Comparison of ENCODE assay signal across 10 cellular contexts in genomic region chr4:139921551-139922184, GRCh38.
DNase-seq lines count a peak whose midpoint lies in the region; FAIRE-seq and TF ChIP-seq lines count a peak whose summit lies in the region.
"Had no signal": no experiment of that assay in that cellular context is flagged by ENCODE, and none has a peak within 500 bp of the region (broad histone marks: within the 10 kb centered on the region; RNA-seq: fewer than 3 reads in every experiment).

No MANE protein-coding gene starts in this region.

- no peaks in the 10 kb centered on the region; a peak in 2 of 7 replicates for H3K27me3 ChIP-seq in H1 (replicated peaks in 1 of 4; ENCODE audit: control insufficient read depth in 3 of 4, extremely low read depth in 1 of 4, insufficient read depth in 3 of 4, low read length in 3 of 4)
- H3K27me3 ChIP-seq in ascending aorta, result no peaks in the 10 kb centered on the region
- H3K27me3 ChIP-seq: BLaER1 had no signal

- no peak overlapping the region for H4K91ac ChIP-seq in H1 (replicated peaks; ENCODE audit: insufficient read length, low read length)

- H2AK5ac ChIP-seq in H1 (ENCODE audit: low read depth, low read length), result no peak overlapping the region

- H2AFZ ChIP-seq in H1 (ENCODE audit: low read length), result no peak overlapping the region; the same call in 1 of the 2 replicates

- H3K18ac ChIP-seq in H1 (ENCODE audit: extremely low read depth, low read length), result no peak overlapping the region

- H3K27ac ChIP-seq in H1 (ENCODE audit: low read depth, low read length) (no peak overlapping the region), ascending aorta (no peak overlapping the region)
- H3K27ac ChIP-seq: BLaER1 had no signal

- no peak for TF ChIP-seq POLR2A in H1 (IDR thresholded peaks at IDR 0.05; ENCODE audit: control extremely low read depth in 1 of 2, low read depth in 2 of 2, low read length in 2 of 2)

- H3K4me3 Mint-ChIP-seq in nephron (peak overlapping the region; percentile 24 to 63 (median 47)), immature natural killer cell (no peak overlapping the region)
- H3K4me3 Mint-ChIP-seq: activated T-helper 1 cell treated with anti-CD3 and anti-CD28 coated beads, Interleukin-12 subunit alpha, Interleukin-12 subunit beta, Interleukin-2, Interleukin-4 antibody, amounts not matched to agents 30 ng/mL and 10 ng/mL and 1 ng/mL, durations not matched to agents 14 hours and 24 hours and 36 hours had no signal

- no peaks in the 10 kb centered on the region for H3K36me3 Mint-ChIP-seq in nephron (ENCODE audit: low read depth)
- H3K36me3 Mint-ChIP-seq in immature natural killer cell, result no peaks in the 10 kb centered on the region

- H3K4me1 Mint-ChIP-seq in nephron (peaks cover 70% of the 10 kb centered on the region), immature natural killer cell (no peaks in the 10 kb centered on the region)

- FAIRE-seq in H1 (lab: Jason Lieb, UNC), result no peak

- H3K4me2 ChIP-seq in H1 (ENCODE audit: insufficient read depth in 1 of 2, low read depth in 2 of 2, low read length in 2 of 2), result peak overlapping the region in 1 of 2 experiments; percentile 12; a peak in 1 of 4 replicates
- H3K4me2 ChIP-seq: BLaER1 had no signal

- no peaks in the 10 kb centered on the region for H3K79me2 ChIP-seq in H1 (ENCODE audit: control insufficient read depth in 1 of 2, insufficient read depth in 2 of 2, low read length in 2 of 2)

- H3K9me3 ChIP-seq in H1 (ENCODE audit: insufficient read depth in 2 of 2, low read depth in 1 of 2, low read length in 1 of 2) (no peaks in the 10 kb centered on the region), ascending aorta (no peaks in the 10 kb centered on the region)
- H3K9me3 ChIP-seq: BLaER1 had no signal

- intact Hi-C loops in ascending aorta (cut with DNase I), result loop anchor here (1.0 kb wide), 1 partner anchor 33 kb away; no protein-coding TSS in a partner anchor

- H3K4me1 ChIP-seq in H1 (replicated peaks in 1 of 4; ENCODE audit: control insufficient read depth in 3 of 4, insufficient read depth in 4 of 4, low read length in 3 of 4) (peaks cover 0 to 15% (median 9%) of the 10 kb centered on the region in 4 experiments; a peak in 4 of 7 replicates), ascending aorta (peaks cover 3 to 30% of the 10 kb centered on the region in 2 donors)

- H3K23me2 ChIP-seq in H1 (ENCODE audit: low read depth, low read length), result no peaks in the 10 kb centered on the region

- no peak overlapping the region for H4K8ac ChIP-seq in H1 (ENCODE audit: extremely low read depth, insufficient read depth, low read length)

- H3K4me3 ChIP-seq in H1 (ENCODE audit: extremely low read depth in 1 of 4, insufficient read depth in 2 of 4, low read depth in 3 of 4, low read length in 4 of 4), result no peak overlapping the region
- H3K4me3 ChIP-seq in ascending aorta, result no peak overlapping the region
- H3K4me3 ChIP-seq: BLaER1 had no signal

- H2BK120ac ChIP-seq in H1 (replicated peaks; ENCODE audit: low read depth, low read length), result no peak overlapping the region

- H4K20me1 ChIP-seq in H1 (replicated peaks in 1 of 2; ENCODE audit: control insufficient read depth in 1 of 2, insufficient read depth in 2 of 2, low read length in 2 of 2), result no peaks in the 10 kb centered on the region

- TF ChIP-seq RAD21 in H1 (IDR thresholded peaks at IDR 0.05 in 1 of 2, conservative IDR thresholded peaks at IDR 0.05 in 1 of 2; ENCODE audit: low read depth in 2 of 2, low read length in 2 of 2), result no peak

- H3K27ac Mint-ChIP-seq in nephron, result peak overlapping the region; percentile 92 to 97 (median 94)
- H3K27ac Mint-ChIP-seq in immature natural killer cell, result no peak overlapping the region
- H3K27ac Mint-ChIP-seq: activated T-helper 1 cell treated with anti-CD3 and anti-CD28 coated beads, Interleukin-12 subunit alpha, Interleukin-12 subunit beta, Interleukin-2, Interleukin-4 antibody, amounts not matched to agents 30 ng/mL and 10 ng/mL and 1 ng/mL, durations not matched to agents 14 hours and 24 hours and 36 hours had no signal

- no peak overlapping the region for H2BK5ac ChIP-seq in H1 (ENCODE audit: low read depth, low read length)

- no peak overlapping the region for H3K14ac ChIP-seq in H1 (ENCODE audit: insufficient read length)

- 58% methylated on average over 8 of the region's 8 CpGs; no CpG with 5 or more reads in 1 of the 2 experiments for WGBS in H1 (ENCODE audit: extremely low coverage in 1 of 2, insufficient coverage in 1 of 2, insufficient read length in 1 of 2, insufficient replicate concordance in 2 of 2, low coverage in 1 of 2, low lambda C conversion rate in 2 of 2, missing lambda C conversion rate in 1 of 2), 2 experiments

- no peak overlapping the region for H3K4ac ChIP-seq in H1 (replicated peaks; ENCODE audit: insufficient read length, low read depth, low read length)

- 0 out of 2 replicates have a peak overlapping the region, but pooled peaks have one; percentile 23 for H2BK20ac ChIP-seq in H1 (ENCODE audit: low read length)

- no peaks in the 10 kb centered on the region for H3K79me1 ChIP-seq in H1 (ENCODE audit: low read depth, low read length)

- H3K36me3 ChIP-seq in H1 (ENCODE audit: control insufficient read depth in 2 of 4, insufficient read depth in 4 of 4, low read length in 3 of 4), result no peaks in the 10 kb centered on the region
- no peaks in the 10 kb centered on the region for H3K36me3 ChIP-seq in ascending aorta
- H3K36me3 ChIP-seq: BLaER1 had no signal

- H3K56ac ChIP-seq in H1 (replicated peaks; ENCODE audit: insufficient read length, low read depth, low read length), result no peak overlapping the region

- no peak for TF ChIP-seq EP300 in H1 (IDR thresholded peaks at IDR 0.05; ENCODE audit: borderline replicate concordance in 1 of 2, low read depth in 2 of 2, low read length in 2 of 2)

- CTCF ChIA-PET in H1 (lab: Charles Lee; ENCODE audit: partially characterized antibody), result interaction anchor here (0.6 to 1.9 kb wide), 13 partner anchors 9 to 302 kb away, joined by 3 to 8 read pairs (median 3); no protein-coding TSS in a partner anchor

- POLR2A ChIA-PET in H1 (lab: Charles Lee; ENCODE audit: partially characterized antibody), result interaction anchor here (1.0 to 1.1 kb wide), 2 partner anchors 13 to 31 kb away, joined by 3 to 4 read pairs; no protein-coding TSS in a partner anchor

- H3K9ac ChIP-seq in H1 (replicated peaks in 1 of 4; ENCODE audit: extremely low read depth in 1 of 4, low read depth in 3 of 4, low read length in 3 of 4), result no peak overlapping the region; a peak in 1 of 7 replicates
- H3K9ac ChIP-seq: BLaER1 had no signal

- no peak overlapping the region for H4K5ac ChIP-seq in H1 (ENCODE audit: insufficient read length, low read depth, low read length)

- H2BK12ac ChIP-seq in H1 (ENCODE audit: low read depth, low read length), result no peak overlapping the region

- H3K9me3 Mint-ChIP-seq in nephron (no peaks in the 10 kb centered on the region), immature natural killer cell (no peaks in the 10 kb centered on the region)
- H3K9me3 Mint-ChIP-seq: activated T-helper 1 cell treated with anti-CD3 and anti-CD28 coated beads, Interleukin-12 subunit alpha, Interleukin-12 subunit beta, Interleukin-2, Interleukin-4 antibody, amounts not matched to agents 30 ng/mL and 10 ng/mL and 1 ng/mL, durations not matched to agents 14 hours and 24 hours and 36 hours had no signal

- peaks cover 3% of the 10 kb centered on the region for H3K27me3 Mint-ChIP-seq in nephron (ENCODE audit: low read depth)
- peaks cover 2 to 8% (median 2%) of the 10 kb centered on the region in 3 donors for H3K27me3 Mint-ChIP-seq in immature natural killer cell (ENCODE audit: low read depth in 3 of 3)

- H3K23ac ChIP-seq in H1 (ENCODE audit: insufficient read length), result no peak overlapping the region

- peak; percentile 99 for DNase-seq in DMS153 (lab: John Stamatoyannopoulos, UW)
- peak; percentile 92 for DNase-seq in NCI-H2107 treated with DMSO at 0.1 percent for 48 hours (lab: John Stamatoyannopoulos, UW; ENCODE audit: unreplicated experiment)
- no peak for DNase-seq in H1 (ENCODE audit: low read depth in 1 of 2, low spot score in 2 of 2)
- DNase-seq in immature natural killer cell, result no peak
- no peak for DNase-seq in DMS114 treated with DMSO at 0.1 percent for 48 hours (lab: John Stamatoyannopoulos, UW; ENCODE audit: unreplicated experiment)
- DNase-seq in ascending aorta (ENCODE audit: low spot score in 2 of 2), result no peak
- no peak for DNase-seq in stimulated activated naive CD4-positive, alpha-beta T cell treated with Interleukin-2 at 50 U/mL for 16 hours (lab: John Stamatoyannopoulos, UW)

- H2BK15ac ChIP-seq in H1 (ENCODE audit: low read length), result no peak overlapping the region

- TF ChIP-seq CTCF in H1 (IDR thresholded peaks at IDR 0.05; ENCODE audit: control extremely low read depth in 1 of 3, insufficient read depth in 1 of 3, low read depth in 1 of 3, low read length in 3 of 3), result no peak
- TF ChIP-seq CTCF in nephron (IDR thresholded peaks at IDR 0.05; ENCODE audit: unreplicated experiment in 3 of 3), result no peak
- no peak for TF ChIP-seq CTCF in ascending aorta (IDR thresholded peaks at IDR 0.05)

TF ChIP-seq in H1, 55 proteins besides CTCF, POLR2A, EP300 and RAD21 (continues in another document):
- TF ChIP-seq RFX5 (IDR thresholded peaks at IDR 0.05; ENCODE audit: borderline replicate concordance, low read depth, low read length) (no peak), CHD2 (IDR thresholded peaks at IDR 0.05; ENCODE audit: low read length) (no peak), CEBPB (IDR thresholded peaks at IDR 0.05; ENCODE audit: low read depth, low read length) (no peak), ZNF274 (IDR thresholded peaks at IDR 0.05; ENCODE audit: borderline replicate concordance, extremely low read depth, low read length) (no peak), BACH1 (IDR thresholded peaks at IDR 0.05; ENCODE audit: low read length) (no peak), MAFK (IDR thresholded peaks at IDR 0.05; ENCODE audit: low read depth, low read length) (no peak), KDM4A (IDR thresholded peaks at IDR 0.05; ENCODE audit: low read depth, low read length, severe bottlenecking) (no peak), JUND (IDR thresholded peaks at IDR 0.05; ENCODE audit: low read length) (no peak), SIN3A (conservative IDR thresholded peaks at IDR 0.05 in 1 of 2, IDR thresholded peaks at IDR 0.05 in 1 of 2; ENCODE audit: low read depth in 1 of 2, low read length in 2 of 2) (no peak), CHD1 (IDR thresholded peaks at IDR 0.05; ENCODE audit: low read depth, low read length) (no peak), SIX5 (IDR thresholded peaks at IDR 0.05; ENCODE audit: low read depth, low read length) (no peak), EGR1 (IDR thresholded peaks at IDR 0.05; ENCODE audit: borderline replicate concordance, low read depth, low read length) (no peak), SP4 (IDR thresholded peaks at IDR 0.05; ENCODE audit: low read length) (no peak)

Comparison
In these comparisons a context has a peak if more than half of its experiments do, and no peak if none do; other contexts are left out.
1. DNase-seq: peak in DMS153 (single experiment) and NCI-H2107 treated with DMSO at 0.1 percent for 48 hours (single experiment); none in H1 (0 of 2), immature natural killer cell (0 of 3), DMS114 treated with DMSO at 0.1 percent for 48 hours (single experiment), ascending aorta (0 of 2) and stimulated activated naive CD4-positive, alpha-beta T cell treated with Interleukin-2 at 50 U/mL for 16 hours (single experiment).
2. H3K27ac Mint-ChIP-seq: peak in nephron (3 of 3); none in immature natural killer cell (0 of 6).
3. H3K4me3 Mint-ChIP-seq: peak in nephron (3 of 3); none in immature natural killer cell (0 of 5).